In genomic region chr7:154750353-154750801, GRCh38 we compare ENCODE assay signal across 15 cellular contexts.
A peak's percentile ranks its signal among the peaks of the same experiment; 100 is the strongest.
DNase-seq lines count a peak whose midpoint lies in the region; ATAC-seq lines count a peak whose summit lies in the region.
"Had no signal": no experiment of that assay in that cellular context is flagged by ENCODE, and none has a peak within 500 bp of the region (broad histone marks: within the 10 kb centered on the region; RNA-seq: fewer than 3 reads in every experiment).

No MANE protein-coding gene starts in this region.

- no peak overlapping the region for H3K27ac Mint-ChIP-seq in activated CD8-positive, alpha-beta memory T cell treated with anti-CD3 and anti-CD28 coated beads, Interleukin-2, amount 10 ng/mL, durations not matched to agents 7 days and 5 days
- H3K27ac Mint-ChIP-seq in activated T-helper 1 cell treated with anti-CD3 and anti-CD28 coated beads, Interleukin-12 subunit alpha, Interleukin-12 subunit beta, Interleukin-2, Interleukin-4 antibody, amounts not matched to agents 30 ng/mL and 10 ng/mL and 1 ng/mL, durations not matched to agents 14 hours and 24 hours and 36 hours, result no peak overlapping the region
- H3K27ac Mint-ChIP-seq: CD4-positive, alpha-beta memory T cell; IgD-negative memory B cell had no signal

- ATAC-seq in activated CD8-positive, alpha-beta memory T cell treated with anti-CD3 and anti-CD28 coated beads, Interleukin-2, amount 10 ng/mL, durations not matched to agents 7 days and 5 days, result no peak

- H3K27me3 Mint-ChIP-seq in activated CD8-positive, alpha-beta memory T cell treated with anti-CD3 and anti-CD28 coated beads, Interleukin-2, amount 10 ng/mL, durations not matched to agents 7 days and 5 days, result no peaks in the 10 kb centered on the region
- no peaks in the 10 kb centered on the region for H3K27me3 Mint-ChIP-seq in activated T-helper 1 cell treated with anti-CD3 and anti-CD28 coated beads, Interleukin-12 subunit alpha, Interleukin-12 subunit beta, Interleukin-2, Interleukin-4 antibody, amounts not matched to agents 30 ng/mL and 10 ng/mL and 1 ng/mL, durations not matched to agents 14 hours and 24 hours and 36 hours (ENCODE audit: insufficient read depth)
- H3K27me3 Mint-ChIP-seq: IgD-negative memory B cell had no signal

- no peak overlapping the region for H3K4me3 Mint-ChIP-seq in activated CD8-positive, alpha-beta memory T cell treated with anti-CD3 and anti-CD28 coated beads, Interleukin-2, amount 10 ng/mL, durations not matched to agents 7 days and 5 days
- no peak overlapping the region for H3K4me3 Mint-ChIP-seq in activated T-helper 1 cell treated with anti-CD3 and anti-CD28 coated beads, Interleukin-12 subunit alpha, Interleukin-12 subunit beta, Interleukin-2, Interleukin-4 antibody, amounts not matched to agents 30 ng/mL and 10 ng/mL and 1 ng/mL, durations not matched to agents 14 hours and 24 hours and 36 hours
- H3K4me3 Mint-ChIP-seq: CD4-positive, alpha-beta memory T cell had no signal

- CTCF ChIA-PET in activated CD8-positive, alpha-beta memory T cell treated with anti-CD3 and anti-CD28 coated beads, Interleukin-2, amount 10 ng/mL, durations not matched to agents 7 days and 5 days (lab: Charles Lee), result no interaction called here

- DNase-seq in head of caudate nucleus, result peak in 32 of 42 donors; percentile 29 to 74 (median 45)
- DNase-seq in posterior cingulate gyrus, result peak in 6 of 10 donors; percentile 26 to 88 (median 63)
- no peak for DNase-seq in COLO668 (lab: John Stamatoyannopoulos, UW; ENCODE audit: unreplicated experiment)
- DNase-seq in activated CD8-positive, alpha-beta memory T cell treated with anti-CD3 and anti-CD28 coated beads, Interleukin-2, amount 10 ng/mL, durations not matched to agents 7 days and 5 days, result no peak
- DNase-seq in activated T-helper 1 cell treated with anti-CD3 and anti-CD28 coated beads, Interleukin-12 subunit alpha, Interleukin-12 subunit beta, Interleukin-2, Interleukin-4 antibody, amounts not matched to agents 30 ng/mL and 10 ng/mL and 1 ng/mL, durations not matched to agents 14 hours and 24 hours and 36 hours (ENCODE audit: low spot score), result no peak
- DNase-seq: BE2C; CD4-positive, alpha-beta memory T cell; COR-L47; DMS153; DND-41; GDM1 had no signal

- intact Hi-C loops in head of caudate nucleus (cut with DNase I) (no loop called here), posterior cingulate gyrus (cut with DNase I) (no loop called here)
- intact Hi-C loops in activated T-helper 1 cell treated with anti-CD3 and anti-CD28 coated beads, Interleukin-12 subunit alpha, Interleukin-12 subunit beta, Interleukin-2, Interleukin-4 antibody, amounts not matched to agents 30 ng/mL and 10 ng/mL and 1 ng/mL, durations not matched to agents 14 hours and 24 hours and 36 hours (cut with micrococcal nuclease), result no loop called here

- H3K27ac ChIP-seq in angular gyrus (ENCODE audit: low read depth, low read length), result peak overlapping the region; percentile 8
- H3K27ac ChIP-seq: A549, C4-2B had no signal

- H3K4me1 Mint-ChIP-seq in activated CD8-positive, alpha-beta memory T cell treated with anti-CD3 and anti-CD28 coated beads, Interleukin-2, amount 10 ng/mL, durations not matched to agents 7 days and 5 days, result no peaks in the 10 kb centered on the region
- no peaks in the 10 kb centered on the region for H3K4me1 Mint-ChIP-seq in activated T-helper 1 cell treated with anti-CD3 and anti-CD28 coated beads, Interleukin-12 subunit alpha, Interleukin-12 subunit beta, Interleukin-2, Interleukin-4 antibody, amounts not matched to agents 30 ng/mL and 10 ng/mL and 1 ng/mL, durations not matched to agents 14 hours and 24 hours and 36 hours (ENCODE audit: low read depth)
- H3K4me1 Mint-ChIP-seq: CD4-positive, alpha-beta memory T cell had no signal

- no peaks in the 10 kb centered on the region for H3K36me3 Mint-ChIP-seq in activated CD8-positive, alpha-beta memory T cell treated with anti-CD3 and anti-CD28 coated beads, Interleukin-2, amount 10 ng/mL, durations not matched to agents 7 days and 5 days
- H3K36me3 Mint-ChIP-seq in activated T-helper 1 cell treated with anti-CD3 and anti-CD28 coated beads, Interleukin-12 subunit alpha, Interleukin-12 subunit beta, Interleukin-2, Interleukin-4 antibody, amounts not matched to agents 30 ng/mL and 10 ng/mL and 1 ng/mL, durations not matched to agents 14 hours and 24 hours and 36 hours (ENCODE audit: low read depth), result no peaks in the 10 kb centered on the region
- H3K36me3 Mint-ChIP-seq: CD4-positive, alpha-beta memory T cell; IgD-negative memory B cell had no signal

- peaks cover 2% of the 10 kb centered on the region for H3K9me3 Mint-ChIP-seq in activated CD8-positive, alpha-beta memory T cell treated with anti-CD3 and anti-CD28 coated beads, Interleukin-2, amount 10 ng/mL, durations not matched to agents 7 days and 5 days (ENCODE audit: low read depth)
- H3K9me3 Mint-ChIP-seq in activated T-helper 1 cell treated with anti-CD3 and anti-CD28 coated beads, Interleukin-12 subunit alpha, Interleukin-12 subunit beta, Interleukin-2, Interleukin-4 antibody, amounts not matched to agents 30 ng/mL and 10 ng/mL and 1 ng/mL, durations not matched to agents 14 hours and 24 hours and 36 hours, result peaks cover 6% of the 10 kb centered on the region

Comparison
In these comparisons a context has a peak if more than half of its experiments do, and no peak if none do; other contexts are left out.
1. DNase-seq: peak in head of caudate nucleus (32 of 42) and posterior cingulate gyrus (6 of 10); none in COLO668 (single experiment), activated CD8-positive, alpha-beta memory T cell treated with anti-CD3 and anti-CD28 coated beads, Interleukin-2, amount 10 ng/mL, durations not matched to agents 7 days and 5 days (single experiment) and activated T-helper 1 cell treated with anti-CD3 and anti-CD28 coated beads, Interleukin-12 subunit alpha, Interleukin-12 subunit beta, Interleukin-2, Interleukin-4 antibody, amounts not matched to agents 30 ng/mL and 10 ng/mL and 1 ng/mL, durations not matched to agents 14 hours and 24 hours and 36 hours (single experiment).